In the genomic region with DNA sequence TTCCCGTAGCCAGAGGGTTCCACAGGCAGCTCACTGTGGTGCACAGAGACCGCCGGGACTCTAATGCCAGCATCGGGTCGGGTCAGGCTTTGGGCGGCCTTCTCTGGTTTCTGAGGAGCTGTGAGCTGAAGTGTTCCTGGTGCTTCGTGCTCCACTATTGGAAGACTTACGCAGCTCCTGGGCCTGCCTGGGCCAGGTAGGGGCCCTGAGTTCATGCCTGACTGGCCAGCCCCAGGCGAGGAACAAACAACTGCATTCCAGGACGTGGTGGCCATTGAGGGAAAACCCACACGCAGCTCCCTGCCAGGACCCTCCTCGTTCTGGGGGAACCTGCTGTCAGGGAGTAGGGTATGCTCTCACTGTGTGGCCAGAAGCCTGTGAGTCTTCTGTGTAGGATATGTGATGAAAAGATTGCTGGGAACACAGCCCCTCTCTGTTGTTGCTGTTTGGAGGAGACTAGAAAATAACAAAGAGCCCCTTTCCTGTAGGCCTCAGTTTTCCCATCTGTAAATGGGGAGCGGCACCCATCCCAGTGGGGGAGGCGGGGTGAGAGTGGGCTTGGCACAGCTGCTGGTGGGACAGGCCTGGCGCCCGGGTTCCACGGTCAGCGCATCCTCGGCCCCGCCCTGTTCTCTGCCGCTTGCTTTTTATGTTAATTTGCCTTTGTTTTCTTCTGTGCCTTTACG, we compare ENCODE assay signal across 18 cellular contexts. TPM values are rescaled to one million over a fixed set of nuclear protein-coding genes. Genes with fewer than 3 reads are reported as not detected.
DNase-seq lines count a peak whose midpoint lies in the region; ATAC-seq and TF ChIP-seq lines count a peak whose summit lies in the region.
"Had no signal": no experiment of that assay in that cellular context is flagged by ENCODE, and none has a peak within 500 bp of the region (broad histone marks: within the 10 kb centered on the region; RNA-seq: fewer than 3 reads in every experiment).

No MANE protein-coding gene starts in this region.

- TF ChIP-seq CTCF in RWPE1 (conservative IDR thresholded peaks at IDR 0.05; ENCODE audit: low read depth) (no peak), natural killer cell (IDR thresholded peaks at IDR 0.05) (no peak)

- no peak overlapping the region for H3K4me3 Mint-ChIP-seq in activated T-cell treated with anti-CD3 and anti-CD28 coated beads, Interleukin-2, amount 50 U/mL, for 24 hours
- no peak overlapping the region for H3K4me3 Mint-ChIP-seq in activated naive CD8-positive, alpha-beta T cell treated with anti-CD3 and anti-CD28 coated beads, Interleukin-2, amount 50 U/mL, for 24 hours
- no peak overlapping the region for H3K4me3 Mint-ChIP-seq in natural killer cell

- H3K4me1 Mint-ChIP-seq in activated T-cell treated with anti-CD3 and anti-CD28 coated beads, Interleukin-2, amount 50 U/mL, for 24 hours (ENCODE audit: low read depth): peaks cover 22% of the 10 kb centered on the region
- peaks cover 4% of the 10 kb centered on the region for H3K4me1 Mint-ChIP-seq in activated naive CD8-positive, alpha-beta T cell treated with anti-CD3 and anti-CD28 coated beads, Interleukin-2, amount 50 U/mL, for 24 hours
- peaks cover 5 to 11% of the 10 kb centered on the region in 2 donors for H3K4me1 Mint-ChIP-seq in natural killer cell

- intact Hi-C loops in natural killer cell (cut with micrococcal nuclease): no loop called here

- peak overlapping the region; percentile 49 for H3K27ac ChIP-seq in RWPE1

- peak overlapping the region; percentile 76 for H3K27ac Mint-ChIP-seq in activated T-cell treated with anti-CD3 and anti-CD28 coated beads, Interleukin-2, amount 50 U/mL, for 24 hours
- peak overlapping the region; percentile 5 for H3K27ac Mint-ChIP-seq in activated naive CD8-positive, alpha-beta T cell treated with anti-CD3 and anti-CD28 coated beads, Interleukin-2, amount 50 U/mL, for 24 hours
- H3K27ac Mint-ChIP-seq in natural killer cell: peak overlapping the region; percentile 20 to 37

- POLR2A ChIA-PET in RWPE1 (lab: Yijun Ruan, JAX; ENCODE audit: low non-redundant PET): interaction anchor here (1.1 kb wide), 1 partner anchor 9 kb away, joined by 3 read pairs; no protein-coding TSS in a partner anchor

- DNase-seq in activated T-cell treated with anti-CD3 and anti-CD28 coated beads, Interleukin-2, amount 50 U/mL, for 24 hours: no peak
- DNase-seq in activated T-cell treated with anti-CD3 and anti-CD28 coated beads for 4 hours (no peak), RWPE1 (ENCODE audit: low spot score) (no peak), natural killer cell (no peak), SHP77 (lab: John Stamatoyannopoulos, UW) (no peak), SHP77 treated with DMSO at 0.1 percent for 48 hours (lab: John Stamatoyannopoulos, UW) (no peak)
- no peak for DNase-seq in activated naive CD8-positive, alpha-beta T cell treated with anti-CD3 and anti-CD28 coated beads, Interleukin-2, amount 50 U/mL, for 24 hours
- DNase-seq: 8988T, DND-41, HCEC 1CT, MG63, NCI-H1092, NCI-H146, NCI-H2081 treated with DMSO at 0.1 percent for 48 hours, NCI-H510A, NCI-H774, PC-3 had no signal

- H3K9me3 Mint-ChIP-seq in activated T-cell treated with anti-CD3 and anti-CD28 coated beads, Interleukin-2, amount 50 U/mL, for 24 hours: no peaks in the 10 kb centered on the region
- no peaks in the 10 kb centered on the region for H3K9me3 Mint-ChIP-seq in activated naive CD8-positive, alpha-beta T cell treated with anti-CD3 and anti-CD28 coated beads, Interleukin-2, amount 50 U/mL, for 24 hours
- H3K9me3 Mint-ChIP-seq in natural killer cell: no peaks in the 10 kb centered on the region

- ATAC-seq in activated naive CD8-positive, alpha-beta T cell treated with anti-CD3 and anti-CD28 coated beads, Interleukin-2, amount 50 U/mL, for 24 hours: no peak
- ATAC-seq in natural killer cell: no peak
- no peak for ATAC-seq in HG02623 (IDR thresholded peaks at IDR 0.05; ENCODE audit: unreplicated experiment)
- ATAC-seq: PC-3 had no signal

- CTCF ChIA-PET in RWPE1 (lab: Yijun Ruan, JAX): interaction anchor here (0.6 kb wide), 2 partner anchors 9 to 740 kb away, joined by 3 read pairs; no protein-coding TSS in a partner anchor

- peaks cover 95% of the 10 kb centered on the region for H3K36me3 Mint-ChIP-seq in activated T-cell treated with anti-CD3 and anti-CD28 coated beads, Interleukin-2, amount 50 U/mL, for 24 hours (ENCODE audit: low read depth)
- H3K36me3 Mint-ChIP-seq in activated naive CD8-positive, alpha-beta T cell treated with anti-CD3 and anti-CD28 coated beads, Interleukin-2, amount 50 U/mL, for 24 hours (ENCODE audit: low read depth): peaks cover 41% of the 10 kb centered on the region
- no peaks in the 10 kb centered on the region for H3K36me3 Mint-ChIP-seq in natural killer cell

- no peaks in the 10 kb centered on the region for H3K27me3 Mint-ChIP-seq in activated T-cell treated with anti-CD3 and anti-CD28 coated beads, Interleukin-2, amount 50 U/mL, for 24 hours
- no peaks in the 10 kb centered on the region for H3K27me3 Mint-ChIP-seq in activated naive CD8-positive, alpha-beta T cell treated with anti-CD3 and anti-CD28 coated beads, Interleukin-2, amount 50 U/mL, for 24 hours
- H3K27me3 Mint-ChIP-seq in natural killer cell (ENCODE audit: low read depth in 2 of 2): no peaks in the 10 kb centered on the region

RNA-seq across cellular contexts. Expression of a gene that starts 8.4 kb away (rescaled TPM):
- 10 to 100 TPM; 89.2 to 98.9 (median 91.9) TPM for total RNA-seq in natural killer cell

RNA-seq across cellular contexts. Expression of a gene that starts 8.7 kb away (rescaled TPM):
- 1 to 10 TPM; 8.0 to 9.3 (median 8.8) TPM for total RNA-seq in natural killer cell

RNA-seq across cellular contexts. Expression of a gene that starts 12.3 kb away (rescaled TPM):
- total RNA-seq in natural killer cell: 10 to 100 TPM in 1 of 3 donors, 1 to 10 TPM in 2; 8.1 to 11.1 (median 9.8) TPM

Comparison
In these comparisons a context has a peak if more than half of its experiments do, and no peak if none do; other contexts are left out.
1. H3K27ac Mint-ChIP-seq: peak in every context shown above with its lines; median percentile 76 in activated T-cell treated with anti-CD3 and anti-CD28 coated beads, Interleukin-2, amount 50 U/mL, for 24 hours; 28 in natural killer cell; 5 in activated naive CD8-positive, alpha-beta T cell treated with anti-CD3 and anti-CD28 coated beads, Interleukin-2, amount 50 U/mL, for 24 hours.